27 cellular contexts compared by ENCODE assay signal in the genomic region with DNA sequence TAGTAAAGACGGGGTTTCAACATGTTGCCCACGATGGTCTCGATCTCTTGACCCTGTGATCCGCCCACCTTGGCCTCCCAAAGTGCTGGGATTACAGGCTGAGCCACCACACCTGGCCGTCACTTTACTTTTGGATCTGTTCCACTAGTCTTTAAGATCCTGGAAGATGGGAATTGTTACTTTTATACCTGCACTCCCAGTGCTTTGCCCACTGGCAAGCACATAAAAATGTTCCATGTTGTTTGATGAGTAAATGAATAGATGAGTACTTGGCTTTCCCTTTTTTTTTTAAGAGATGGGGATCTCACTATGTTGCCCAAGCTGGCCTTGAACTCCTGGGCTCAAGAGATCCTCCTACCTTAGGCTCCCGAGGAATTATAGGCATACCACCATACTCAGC.
"Had no signal": no experiment of that assay in that cellular context is flagged by ENCODE, and none has a peak within 500 bp of the region (broad histone marks: within the 10 kb centered on the region; RNA-seq: fewer than 3 reads in every experiment).

No MANE protein-coding gene starts in this region.

- DNase-seq: stimulated activated CD4-positive, alpha-beta T cell treated with anti-CD3 and anti-CD28 coated beads, Interleukin-2, amount 100 ng/mL, for 48 hours; stimulated activated CD4-positive, alpha-beta T cell treated with anti-CD3 and anti-CD28 coated beads, Interleukin-4, amount 100 ng/mL, for 1 hour; stimulated activated CD4-positive, alpha-beta T cell treated with anti-CD3 and anti-CD28 coated beads, Interleukin-4, amount 100 ng/mL, for 24 hours; stimulated activated CD4-positive, alpha-beta T cell treated with anti-CD3 and anti-CD28 coated beads, Interleukin-4, amount 100 ng/mL, for 4 hours; stimulated activated CD8-positive, alpha-beta memory T cell treated with anti-CD3 and anti-CD28 coated beads, Interleukin-4, amount 100 ng/mL, for 48 hours; stimulated activated naive B cell treated with anti-CD40 and anti-IgM and Interleukin-4, amounts not matched to agents 10 μg/mL and 1 μg/mL and 100 μg/mL, for 72 hours; stimulated activated naive CD4-positive, alpha-beta T cell treated with Interleukin-2 at 50 U/mL for 16 hours; stimulated activated naive CD8-positive, alpha-beta T cell treated with anti-CD3 and anti-CD28 coated beads, Interleukin-15, amount 100 ng/mL, for 72 hours; stimulated activated naive CD8-positive, alpha-beta T cell treated with anti-CD3 and anti-CD28 coated beads, Interleukin-15, Interleukin-2, amounts not matched to agents 100 U/mL and 50 U/mL, for 24 hours; stomach; substantia nigra; testis; thyroid gland; tibial artery; transverse colon; trophoblast cell; upper lobe of left lung; upper lobe of right lung; uterus had no signal

- ATAC-seq: stimulated activated effector memory CD8-positive, alpha-beta T cell treated with anti-CD3 and anti-CD28 coated beads, Interleukin-12 subunit alpha, Interleukin-12 subunit beta, amount 100 ng/mL, for 72 hours; stimulated activated naive B cell treated with anti-CD40 and anti-IgM and Interleukin-4, amounts not matched to agents 10 μg/mL and 1 μg/mL and 100 μg/mL, for 72 hours; stimulated activated naive CD8-positive, alpha-beta T cell treated with anti-CD3 and anti-CD28 coated beads, Interleukin-15, amount 100 ng/mL, for 72 hours; stimulated activated naive CD8-positive, alpha-beta T cell treated with anti-CD3 and anti-CD28 coated beads, Interleukin-15, Interleukin-2, amounts not matched to agents 100 U/mL and 50 U/mL, for 24 hours; upper lobe of right lung had no signal

- H3K27ac ChIP-seq: stomach, suprapubic skin, testis, thoracic aorta, tibial artery, tibial nerve, transverse colon, upper lobe of left lung, upper lobe of right lung, uterus, vagina had no signal

- H3K4me1 Mint-ChIP-seq: stimulated activated effector memory CD8-positive, alpha-beta T cell treated with anti-CD3 and anti-CD28 coated beads, Interleukin-12 subunit alpha, Interleukin-12 subunit beta, amount 100 ng/mL, for 72 hours; stimulated activated memory B cell treated with anti-CD40 and anti-IgM and Interleukin-4, amounts not matched to agents 10 μg/mL and 1 μg/mL and 100 μg/mL, for 72 hours; stimulated activated naive CD8-positive, alpha-beta T cell treated with anti-CD3 and anti-CD28 coated beads, Interleukin-15, amount 100 ng/mL, for 72 hours had no signal

- H3K4me3 ChIP-seq: stomach, suprapubic skin, testis, thoracic aorta, thyroid gland, tibial artery, tibial nerve, transverse colon, upper lobe of left lung, upper lobe of right lung, uterus, vagina had no signal

- H3K27ac Mint-ChIP-seq: stimulated activated effector memory CD8-positive, alpha-beta T cell treated with anti-CD3 and anti-CD28 coated beads, Interleukin-12 subunit alpha, Interleukin-12 subunit beta, amount 100 ng/mL, for 72 hours; stimulated activated memory B cell treated with anti-CD40 and anti-IgM and Interleukin-4, amounts not matched to agents 10 μg/mL and 1 μg/mL and 100 μg/mL, for 72 hours; stimulated activated naive B cell treated with anti-CD40 and anti-IgM and Interleukin-4, amounts not matched to agents 10 μg/mL and 1 μg/mL and 100 μg/mL, for 72 hours; stimulated activated naive CD8-positive, alpha-beta T cell treated with anti-CD3 and anti-CD28 coated beads, Interleukin-15, amount 100 ng/mL, for 72 hours; stimulated activated naive CD8-positive, alpha-beta T cell treated with anti-CD3 and anti-CD28 coated beads, Interleukin-15, Interleukin-2, amounts not matched to agents 100 ng/mL and 50 ng/mL, for 24 hours; type B pancreatic cell had no signal

- H3K36me3 ChIP-seq: stomach, suprapubic skin, thoracic aorta, thyroid gland, tibial artery, tibial nerve, transverse colon, upper lobe of left lung, upper lobe of right lung, uterus, vagina had no signal

- H3K9me3 Mint-ChIP-seq: stimulated activated effector memory CD8-positive, alpha-beta T cell treated with anti-CD3 and anti-CD28 coated beads, Interleukin-12 subunit alpha, Interleukin-12 subunit beta, amount 100 ng/mL, for 72 hours; stimulated activated memory B cell treated with anti-CD40 and anti-IgM and Interleukin-4, amounts not matched to agents 10 μg/mL and 1 μg/mL and 100 μg/mL, for 72 hours; stimulated activated naive CD8-positive, alpha-beta T cell treated with anti-CD3 and anti-CD28 coated beads, Interleukin-15, amount 100 ng/mL, for 72 hours; stimulated activated naive CD8-positive, alpha-beta T cell treated with anti-CD3 and anti-CD28 coated beads, Interleukin-15, Interleukin-2, amounts not matched to agents 100 ng/mL and 50 ng/mL, for 24 hours had no signal

- H3K36me3 Mint-ChIP-seq: stimulated activated effector memory CD8-positive, alpha-beta T cell treated with anti-CD3 and anti-CD28 coated beads, Interleukin-12 subunit alpha, Interleukin-12 subunit beta, amount 100 ng/mL, for 72 hours; stimulated activated memory B cell treated with anti-CD40 and anti-IgM and Interleukin-4, amounts not matched to agents 10 μg/mL and 1 μg/mL and 100 μg/mL, for 72 hours; stimulated activated naive B cell treated with anti-CD40 and anti-IgM and Interleukin-4, amounts not matched to agents 10 μg/mL and 1 μg/mL and 100 μg/mL, for 72 hours; type B pancreatic cell had no signal

- H3K9me3 ChIP-seq: stomach, suprapubic skin, testis, thoracic aorta, thyroid gland, tibial nerve, transverse colon, upper lobe of left lung, upper lobe of right lung, uterus, vagina had no signal

- H3K4me3 Mint-ChIP-seq: stimulated activated effector memory CD8-positive, alpha-beta T cell treated with anti-CD3 and anti-CD28 coated beads, Interleukin-12 subunit alpha, Interleukin-12 subunit beta, amount 100 ng/mL, for 72 hours; stimulated activated memory B cell treated with anti-CD40 and anti-IgM and Interleukin-4, amounts not matched to agents 10 μg/mL and 1 μg/mL and 100 μg/mL, for 72 hours; stimulated activated naive B cell treated with anti-CD40 and anti-IgM and Interleukin-4, amounts not matched to agents 10 μg/mL and 1 μg/mL and 100 μg/mL, for 72 hours; stimulated activated naive CD8-positive, alpha-beta T cell treated with anti-CD3 and anti-CD28 coated beads, Interleukin-15, amount 100 ng/mL, for 72 hours; stimulated activated naive CD8-positive, alpha-beta T cell treated with anti-CD3 and anti-CD28 coated beads, Interleukin-15, Interleukin-2, amounts not matched to agents 100 ng/mL and 50 ng/mL, for 24 hours; type B pancreatic cell had no signal

- H3K27me3 Mint-ChIP-seq: type B pancreatic cell had no signal

- H3K27me3 ChIP-seq: stomach, suprapubic skin, testis, thyroid gland, tibial artery, tibial nerve, transverse colon, upper lobe of left lung, upper lobe of right lung, uterus, vagina had no signal

- H3K4me1 ChIP-seq: stomach, testis, tibial artery, tibial nerve, transverse colon, upper lobe of left lung, upper lobe of right lung, uterus had no signal
